In genomic region chr11:6502382-6502781, GRCh38 we compare ENCODE assay signal across 26 cellular contexts.
"Had no signal": no experiment of that assay in that cellular context is flagged by ENCODE, and none has a peak within 500 bp of the region (broad histone marks: within the 10 kb centered on the region; RNA-seq: fewer than 3 reads in every experiment).

No MANE protein-coding gene starts in this region.

- H3K4me1 Mint-ChIP-seq: mesothelial cell of epicardium; natural killer cell; stimulated activated memory B cell treated with anti-CD40 and anti-IgM and Interleukin-4, amounts not matched to agents 10 μg/mL and 1 μg/mL and 100 μg/mL, for 72 hours; stimulated activated naive CD8-positive, alpha-beta T cell treated with anti-CD3 and anti-CD28 coated beads, Interleukin-15, amount 100 ng/mL, for 72 hours had no signal

- H3K9me3 Mint-ChIP-seq: mesothelial cell of epicardium; naive B cell; natural killer cell; nephron progenitor cell; stimulated activated memory B cell treated with anti-CD40 and anti-IgM and Interleukin-4, amounts not matched to agents 10 μg/mL and 1 μg/mL and 100 μg/mL, for 72 hours; stimulated activated naive CD8-positive, alpha-beta T cell treated with anti-CD3 and anti-CD28 coated beads, Interleukin-15, amount 100 ng/mL, for 72 hours; type B pancreatic cell had no signal

- H3K4me3 ChIP-seq: left lung, lower lobe of right lung, ovary, sigmoid colon, spleen, tibial nerve, uterus had no signal

- H3K9me3 ChIP-seq: left lung, lower lobe of right lung, ovary, sigmoid colon, spleen, tibial nerve, uterus had no signal

- DNase-seq: hippocampal formation; kidney glomerular epithelial cell; left cardiac atrium; left lung; lower lobe of right lung; mammary epithelial cell; mesendoderm; naive B cell; natural killer cell; nephron progenitor cell; ovary; retina; right cardiac atrium; sigmoid colon; small intestine; spleen; stimulated activated CD4-positive, alpha-beta T cell treated with anti-CD3 and anti-CD28 coated beads, Interleukin-4, amount 100 ng/mL, for 24 hours; stimulated activated naive CD4-positive, alpha-beta T cell treated with Interleukin-2 at 50 U/mL for 16 hours; stimulated activated naive CD8-positive, alpha-beta T cell treated with anti-CD3 and anti-CD28 coated beads, Interleukin-15, amount 100 ng/mL, for 72 hours; substantia nigra; uterus had no signal

- H3K27ac Mint-ChIP-seq: mesothelial cell of epicardium; natural killer cell; progenitor cell of endocrine pancreas; stimulated activated memory B cell treated with anti-CD40 and anti-IgM and Interleukin-4, amounts not matched to agents 10 μg/mL and 1 μg/mL and 100 μg/mL, for 72 hours; type B pancreatic cell had no signal

- H3K27me3 ChIP-seq: left lung, ovary, sigmoid colon, spleen, tibial nerve, uterus had no signal

- H3K36me3 ChIP-seq: ovary, uterus had no signal

- H3K36me3 Mint-ChIP-seq: mesothelial cell of epicardium, type B pancreatic cell had no signal

- H3K27me3 Mint-ChIP-seq: naive B cell; stimulated activated memory B cell treated with anti-CD40 and anti-IgM and Interleukin-4, amounts not matched to agents 10 μg/mL and 1 μg/mL and 100 μg/mL, for 72 hours; stimulated activated naive CD8-positive, alpha-beta T cell treated with anti-CD3 and anti-CD28 coated beads, Interleukin-15, amount 100 ng/mL, for 72 hours; type B pancreatic cell had no signal

- H3K27ac ChIP-seq: left lung, lower lobe of right lung, ovary, sigmoid colon, spleen, tibial nerve, uterus had no signal

- H3K4me3 Mint-ChIP-seq: mesothelial cell of epicardium; naive B cell; natural killer cell; nephron progenitor cell; stimulated activated memory B cell treated with anti-CD40 and anti-IgM and Interleukin-4, amounts not matched to agents 10 μg/mL and 1 μg/mL and 100 μg/mL, for 72 hours; stimulated activated naive CD8-positive, alpha-beta T cell treated with anti-CD3 and anti-CD28 coated beads, Interleukin-15, amount 100 ng/mL, for 72 hours; type B pancreatic cell had no signal

- H3K4me1 ChIP-seq: left lung, lower lobe of right lung, spleen, uterus had no signal

- ATAC-seq: left cardiac atrium; left lung; lower lobe of right lung; natural killer cell; right cardiac atrium; stimulated activated memory B cell treated with anti-CD40 and anti-IgM and Interleukin-4, amounts not matched to agents 10 μg/mL and 1 μg/mL and 100 μg/mL, for 72 hours; stimulated activated naive CD8-positive, alpha-beta T cell treated with anti-CD3 and anti-CD28 coated beads, Interleukin-15, amount 100 ng/mL, for 72 hours had no signal
